15 cellular contexts compared by ENCODE assay signal in genomic region chr7:121012170-121012874, GRCh38. TPM values are rescaled to one million over a fixed set of nuclear protein-coding genes. Genes with fewer than 3 reads are reported as not detected.
A peak's percentile ranks its signal among the peaks of the same experiment; 100 is the strongest.
DNase-seq lines count a peak whose midpoint lies in the region; ATAC-seq and TF ChIP-seq lines count a peak whose summit lies in the region.
"Had no signal": no experiment of that assay in that cellular context is flagged by ENCODE, and none has a peak within 500 bp of the region (broad histone marks: within the 10 kb centered on the region; RNA-seq: fewer than 3 reads in every experiment).

No MANE protein-coding gene starts in this region.

- in situ Hi-C loops in KBM-7 (cut with MboI; ENCODE audit: low pct_unique_long_range_greater_than_20kb, low sequenced_read_pairs): no loop called here

- H3K4me1 ChIP-seq in right cardiac atrium (ENCODE audit: control insufficient read depth, insufficient read depth, low read length): peaks cover 2% of the 10 kb centered on the region
- H3K4me1 ChIP-seq in left ventricle myocardium inferior: peaks cover 50% of the 10 kb centered on the region
- H3K4me1 ChIP-seq in subcutaneous abdominal adipose tissue (ENCODE audit: control insufficient read depth in 5 of 5, insufficient read depth in 5 of 5, low read length in 5 of 5): peaks cover 2 to 24% (median 16%) of the 10 kb centered on the region in 5 donors

- H3K4me3 ChIP-seq in right cardiac atrium (ENCODE audit: low read length): no peak overlapping the region
- H3K4me3 ChIP-seq in left ventricle myocardium inferior: peak overlapping the region; percentile 1
- H3K4me3 ChIP-seq in subcutaneous abdominal adipose tissue (ENCODE audit: low read depth in 1 of 5, low read length in 5 of 5): no peak overlapping the region
- H3K4me3 ChIP-seq: BLaER1 treated with 17β-estradiol and CSF1 and Interleukin-3, amounts not matched to agents 10 nM and 100 nM; GM12878; GM23248 had no signal

- H3K36me3 ChIP-seq in left ventricle myocardium inferior: peaks cover 17% of the 10 kb centered on the region
- peaks cover 3 to 13% (median 11%) of the 10 kb centered on the region in 5 donors for H3K36me3 ChIP-seq in subcutaneous abdominal adipose tissue (ENCODE audit: control insufficient read depth in 5 of 5, insufficient read depth in 5 of 5, low read length in 5 of 5)
- H3K36me3 ChIP-seq: BLaER1 treated with 17β-estradiol and CSF1 and Interleukin-3, amounts not matched to agents 10 nM and 100 nM had no signal

- H3K27me3 ChIP-seq in right cardiac atrium (ENCODE audit: control insufficient read depth, insufficient read depth) (no peaks in the 10 kb centered on the region), left ventricle myocardium inferior (ENCODE audit: low read depth) (no peaks in the 10 kb centered on the region), subcutaneous abdominal adipose tissue (ENCODE audit: control insufficient read depth in 5 of 5, insufficient read depth in 4 of 5, low read length in 5 of 5) (no peaks in the 10 kb centered on the region)
- H3K27me3 ChIP-seq: BLaER1 treated with 17β-estradiol and CSF1 and Interleukin-3, amounts not matched to agents 10 nM and 100 nM had no signal

- H3K27ac ChIP-seq in right cardiac atrium (ENCODE audit: low read length): no peak overlapping the region
- peak overlapping the region; percentile 55 for H3K27ac ChIP-seq in left ventricle myocardium inferior (replicated peaks)
- peak overlapping the region; percentile 55 for H3K27ac ChIP-seq in subcutaneous abdominal adipose tissue (ENCODE audit: low read depth, low read length)
- H3K27ac ChIP-seq: BLaER1 treated with 17β-estradiol and CSF1 and Interleukin-3, amounts not matched to agents 10 nM and 100 nM; GM23248 had no signal

- no peak for DNase-seq in Right ventricle myocardium superior
- no peak for DNase-seq in right cardiac atrium
- no peak for DNase-seq in left ventricle myocardium inferior
- DNase-seq in sciatic nerve (ENCODE audit: low spot score): no peak
- no peak for DNase-seq in SIG-M5 treated with dmso at 0.1 percent for 504 hours (lab: John Stamatoyannopoulos, UW; ENCODE audit: unreplicated experiment)
- no peak for DNase-seq in KBM-7
- DNase-seq: ACHN; Calu3; CD4-positive, alpha-beta T cell; DMS79; GM23248 had no signal

- TF ChIP-seq CTCF in left ventricle myocardium inferior (IDR thresholded peaks at IDR 0.05; ENCODE audit: borderline replicate concordance): no peak

- intact Hi-C loops in Right ventricle myocardium superior (cut with DNase I) (no loop called here), right cardiac atrium (cut with DNase I) (no loop called here), left ventricle myocardium inferior (cut with micrococcal nuclease) (no loop called here), sciatic nerve (cut with DNase I) (no loop called here)

- H3K9me3 ChIP-seq in right cardiac atrium (ENCODE audit: control insufficient read depth, low read length) (no peaks in the 10 kb centered on the region), left ventricle myocardium inferior (replicated peaks) (no peaks in the 10 kb centered on the region), subcutaneous abdominal adipose tissue (ENCODE audit: control insufficient read depth in 5 of 5, low read length in 5 of 5) (no peaks in the 10 kb centered on the region)
- H3K9me3 ChIP-seq: BLaER1 treated with 17β-estradiol and CSF1 and Interleukin-3, amounts not matched to agents 10 nM and 100 nM had no signal

- WGBS in right cardiac atrium: 77% methylated on average over 6 of the region's 6 CpGs

- H3K9ac ChIP-seq in subcutaneous abdominal adipose tissue (ENCODE audit: low read length in 5 of 5): no peak overlapping the region
- H3K9ac ChIP-seq: BLaER1 treated with 17β-estradiol and CSF1 and Interleukin-3, amounts not matched to agents 10 nM and 100 nM; GM23248 had no signal

- ATAC-seq in Right ventricle myocardium superior (ENCODE audit: poor library complexity) (peak; percentile 72), right cardiac atrium (no peak), sciatic nerve (peak; percentile 66)
- ATAC-seq: GM12878, HCT116 had no signal

RNA-seq across cellular contexts. Expression of gene CPED1, which starts 23.8 kb away (rescaled TPM):
- total RNA-seq in Right ventricle myocardium superior (26.2 TPM), right cardiac atrium (10 to 100 TPM; 20.8 to 31.1 (median 29.3) TPM), left ventricle myocardium inferior (33.8 TPM), sciatic nerve (41.9 TPM)
- polyA plus RNA-seq in right cardiac atrium: 3.9 TPM

Comparison
In these comparisons a context has a peak if more than half of its experiments do, and no peak if none do; other contexts are left out.
1. ATAC-seq: peak in Right ventricle myocardium superior (single experiment) and sciatic nerve (single experiment); none in right cardiac atrium (0 of 2).